ENCODE assay signal across 15 cellular contexts in genomic region chr6:86017236-86017635, GRCh38.
DNase-seq lines count a peak whose midpoint lies in the region; ATAC-seq and TF ChIP-seq lines count a peak whose summit lies in the region.
"Had no signal": no experiment of that assay in that cellular context is flagged by ENCODE, and none has a peak within 500 bp of the region (broad histone marks: within the 10 kb centered on the region; RNA-seq: fewer than 3 reads in every experiment).

No MANE protein-coding gene starts in this region.

- no peaks in the 10 kb centered on the region for H3K79me2 ChIP-seq in Karpas-422 (ENCODE audit: low read length)

- no peak for TF ChIP-seq POLR2A in GM18505 (IDR thresholded peaks at IDR 0.05; ENCODE audit: borderline replicate concordance, extremely low read depth, insufficient read depth, insufficient read length)

- ATAC-seq in GM18505 (IDR thresholded peaks at IDR 0.05; ENCODE audit: unreplicated experiment) (peak; percentile 62), GM19438 (IDR thresholded peaks at IDR 0.05; ENCODE audit: low read depth, unreplicated experiment) (peak; percentile 70), HG02678 (IDR thresholded peaks at IDR 0.05; ENCODE audit: unreplicated experiment) (peak; percentile 78), HG03439 (IDR thresholded peaks at IDR 0.05; ENCODE audit: unreplicated experiment) (peak; percentile 57)

- DNase-seq in SK-N-DZ (ENCODE audit: low spot score) (no peak), Karpas-422 (no peak), AG08395 (ENCODE audit: low spot score) (no peak), NCI-H146 treated with DMSO at 0.1 percent for 48 hours (lab: John Stamatoyannopoulos, UW; ENCODE audit: unreplicated experiment) (no peak)
- DNase-seq: activated naive CD8-positive, alpha-beta T cell treated with anti-CD3 and anti-CD28 coated beads, Interleukin-2, amount 10 ng/mL, durations not matched to agents 7 days and 5 days; DND-41; NCI-H1417 treated with DMSO at 0.1 percent for 48 hours; NCI-H526; posterior cingulate gyrus; stimulated activated CD4-positive, alpha-beta T cell treated with anti-CD3 and anti-CD28 coated beads, Interleukin-15, amount 100 ng/mL, for 24 hours; T1000 had no signal

- H2AFZ ChIP-seq in Karpas-422 (ENCODE audit: low read length): no peak overlapping the region

- H3K27ac ChIP-seq in Karpas-422 (ENCODE audit: low read length): no peak overlapping the region

- no peaks in the 10 kb centered on the region for H3K4me1 ChIP-seq in Karpas-422 (ENCODE audit: low read length)

- no peak overlapping the region for H3K4me2 ChIP-seq in Karpas-422 (ENCODE audit: low read depth, low read length, poor library complexity, severe bottlenecking)

- no peak overlapping the region for H3K9ac ChIP-seq in Karpas-422 (ENCODE audit: low read length)

- H3K4me3 ChIP-seq in Karpas-422 (ENCODE audit: low read length): no peak overlapping the region

- no peaks in the 10 kb centered on the region for H3K9me2 ChIP-seq in Karpas-422 (replicated peaks; ENCODE audit: insufficient read depth, low read length)

- 0 out of 2 replicates have a peak, but pooled peaks cover 3% of the 10 kb centered on the region for H3K27me3 ChIP-seq in Karpas-422 (ENCODE audit: low read length)

- no peaks in the 10 kb centered on the region for H3K9me3 ChIP-seq in Karpas-422 (ENCODE audit: low read length)

- no peaks in the 10 kb centered on the region for H3K36me3 ChIP-seq in Karpas-422 (ENCODE audit: insufficient read depth, low read length)

- H4K20me1 ChIP-seq in Karpas-422 (ENCODE audit: insufficient read depth, low read depth, low read length): no peaks in the 10 kb centered on the region
